In the genomic region with DNA sequence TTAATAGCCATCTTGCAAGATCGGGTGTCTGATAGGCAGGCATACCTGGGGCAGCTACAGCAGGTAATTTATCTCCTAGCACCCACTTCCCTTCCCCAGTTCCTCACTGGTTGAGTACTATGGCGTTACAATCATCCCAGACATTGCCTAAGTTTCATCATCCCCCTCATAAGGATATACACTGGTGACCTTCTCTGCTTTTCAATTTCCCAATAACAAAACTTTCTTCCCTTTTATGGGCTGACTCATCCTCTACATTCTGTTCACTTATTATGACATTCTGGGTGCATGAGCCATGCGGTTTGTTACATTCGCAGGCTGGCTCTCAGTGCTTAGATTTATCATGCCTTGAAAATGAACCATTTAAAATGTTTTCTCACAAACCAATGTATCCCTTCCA, we compare ENCODE assay signal across 12 cellular contexts. TPM values are rescaled to one million over a fixed set of nuclear protein-coding genes. Genes with fewer than 3 reads are reported as not detected.
A peak's percentile ranks its signal among the peaks of the same experiment; 100 is the strongest.
DNase-seq lines count a peak whose midpoint lies in the region; ATAC-seq and TF ChIP-seq lines count a peak whose summit lies in the region.
"Had no signal": no experiment of that assay in that cellular context is flagged by ENCODE, and none has a peak within 500 bp of the region (broad histone marks: within the 10 kb centered on the region; RNA-seq: fewer than 3 reads in every experiment).

No MANE protein-coding gene starts in this region.

- no peaks in the 10 kb centered on the region for H3K27me3 Mint-ChIP-seq in activated CD4-positive, alpha-beta T cell treated with anti-CD3 and anti-CD28 coated beads, Interleukin-2, amount 10 ng/mL, durations not matched to agents 24 days and 14 days

- no peaks in the 10 kb centered on the region for H3K4me1 ChIP-seq in upper lobe of right lung
- H3K4me1 ChIP-seq in A673 (ENCODE audit: insufficient read depth, low read length, poor library complexity, severe bottlenecking) = no peaks in the 10 kb centered on the region
- H3K4me1 ChIP-seq: colonic mucosa, thyroid gland had no signal

- BruUV-seq in A673 (replicated peaks; lab: Mats Ljungman, UMichigan) = no TSS peak

- H3K27ac ChIP-seq in upper lobe of right lung (no peak overlapping the region), A673 (ENCODE audit: low read depth, low read length, poor library complexity, severe bottlenecking) (no peak overlapping the region)
- H3K27ac ChIP-seq: colonic mucosa, thyroid gland had no signal

- peaks cover 7% of the 10 kb centered on the region for H3K9me3 ChIP-seq in upper lobe of right lung
- peaks cover 5% of the 10 kb centered on the region for H3K9me3 ChIP-seq in A673 (ENCODE audit: low read depth, low read length, poor library complexity, severe bottlenecking)
- H3K9me3 ChIP-seq: colonic mucosa, thyroid gland had no signal

- CTCF ChIA-PET in A673 (lab: Charles Lee) = no interaction called here

- DNase-seq in HCEC 1CT (peak; percentile 98), OCI-M1 (lab: John Stamatoyannopoulos, UW) (peak; percentile 70), choroid plexus epithelial cell (ENCODE audit: low read depth) (peak; percentile 84), upper lobe of right lung (no peak), A673 (ENCODE audit: low spot score) (no peak)
- no peak for DNase-seq in activated CD4-positive, alpha-beta T cell treated with anti-CD3 and anti-CD28 coated beads, Interleukin-2, amount 10 ng/mL, durations not matched to agents 24 days and 14 days
- no peak for DNase-seq in activated effector memory CD4-positive, alpha-beta T cell treated with Interleukin-2 at 50 U/mL for 16 hours
- DNase-seq: activated CD4-positive, alpha-beta T cell treated with anti-CD3 and anti-CD28 coated beads for 1 hour; colonic mucosa; NCI-H1436; thyroid gland had no signal

- TF ChIP-seq CTCF in choroid plexus epithelial cell (conservative IDR thresholded peaks at IDR 0.05; ENCODE audit: low read depth, low read length) (no peak), upper lobe of right lung (IDR thresholded peaks at IDR 0.05) (no peak), A673 (conservative IDR thresholded peaks at IDR 0.05; ENCODE audit: low read depth, low read length) (no peak)

- peak; percentile 63 for ATAC-seq in upper lobe of right lung

- no peaks in the 10 kb centered on the region for H3K9me3 Mint-ChIP-seq in activated CD4-positive, alpha-beta T cell treated with anti-CD3 and anti-CD28 coated beads, Interleukin-2, amount 10 ng/mL, durations not matched to agents 24 days and 14 days

- intact Hi-C loops in upper lobe of right lung (cut with DNase I) (no loop called here), A673 (cut with micrococcal nuclease; ENCODE audit: unreplicated experiment) (no loop called here)
- intact Hi-C loops in activated CD4-positive, alpha-beta T cell treated with anti-CD3 and anti-CD28 coated beads, Interleukin-2, amount 10 ng/mL, durations not matched to agents 24 days and 14 days (cut with micrococcal nuclease) = no loop called here

- H3K4me3 Mint-ChIP-seq in activated CD4-positive, alpha-beta T cell treated with anti-CD3 and anti-CD28 coated beads, Interleukin-2, amount 10 ng/mL, durations not matched to agents 24 days and 14 days = no peak overlapping the region

- H3K27ac Mint-ChIP-seq in activated CD4-positive, alpha-beta T cell treated with anti-CD3 and anti-CD28 coated beads, Interleukin-2, amount 10 ng/mL, durations not matched to agents 24 days and 14 days = no peak overlapping the region

- H3K4me1 Mint-ChIP-seq in activated CD4-positive, alpha-beta T cell treated with anti-CD3 and anti-CD28 coated beads, Interleukin-2, amount 10 ng/mL, durations not matched to agents 24 days and 14 days = peaks cover 4% of the 10 kb centered on the region

- H3K27me3 ChIP-seq in upper lobe of right lung = no peaks in the 10 kb centered on the region
- peaks cover 11% of the 10 kb centered on the region for H3K27me3 ChIP-seq in A673 (replicated peaks; ENCODE audit: insufficient read depth, low read depth, low read length, poor library complexity)
- H3K27me3 ChIP-seq: colonic mucosa, thyroid gland had no signal

- no peaks in the 10 kb centered on the region for H3K36me3 ChIP-seq in upper lobe of right lung
- no peaks in the 10 kb centered on the region for H3K36me3 ChIP-seq in A673 (ENCODE audit: insufficient read depth, low read length, poor library complexity, severe bottlenecking)
- H3K36me3 ChIP-seq: colonic mucosa, thyroid gland had no signal

- POLR2A ChIA-PET in A673 (lab: Charles Lee; ENCODE audit: low non-redundant PET) = no interaction called here

- H3K4me3 ChIP-seq in choroid plexus epithelial cell (ENCODE audit: low read depth, low read length) = no peak overlapping the region
- no peak overlapping the region for H3K4me3 ChIP-seq in upper lobe of right lung
- H3K4me3 ChIP-seq in A673 (ENCODE audit: low read depth, low read length, poor library complexity, severe bottlenecking) = no peak overlapping the region
- H3K4me3 ChIP-seq: colonic mucosa, thyroid gland had no signal

- H3K36me3 Mint-ChIP-seq in activated CD4-positive, alpha-beta T cell treated with anti-CD3 and anti-CD28 coated beads, Interleukin-2, amount 10 ng/mL, durations not matched to agents 24 days and 14 days (ENCODE audit: low read depth) = no peaks in the 10 kb centered on the region

RNA-seq across cellular contexts. Expression of a gene that starts 5.0 kb away (rescaled TPM):
- total RNA-seq in upper lobe of right lung (31.3 TPM), A673 (2021) (96.5 and 97.9 TPM in 2 replicates)
- total RNA-seq in activated CD4-positive, alpha-beta T cell treated with anti-CD3 and anti-CD28 coated beads, Interleukin-2, amount 10 ng/mL, durations not matched to agents 24 days and 14 days = 102 TPM in 2 replicates

RNA-seq across cellular contexts. Expression of a gene that starts 22.8 kb away (rescaled TPM):
- total RNA-seq in upper lobe of right lung (not detected), A673 (2021) (not detected in 2 replicates)
- total RNA-seq in activated CD4-positive, alpha-beta T cell treated with anti-CD3 and anti-CD28 coated beads, Interleukin-2, amount 10 ng/mL, durations not matched to agents 24 days and 14 days = 0.09 TPM in 1 of 2 replicates, not detected in the other
- total RNA-seq: pulmonary artery endothelial cell, thyroid gland had no signal

RNA-seq across cellular contexts. Expression of a gene that starts 23.1 kb away (rescaled TPM):
- total RNA-seq in upper lobe of right lung (15.5 TPM), A673 (2021) (15.4 and 18.5 TPM in 2 replicates)
- total RNA-seq in activated CD4-positive, alpha-beta T cell treated with anti-CD3 and anti-CD28 coated beads, Interleukin-2, amount 10 ng/mL, durations not matched to agents 24 days and 14 days = 16.1 and 18.3 TPM in 2 replicates

RNA-seq across cellular contexts. Expression of a gene that starts 36.6 kb away (rescaled TPM):
- total RNA-seq in upper lobe of right lung (31.9 TPM), A673 (2021) (83.3 and 93.3 TPM in 2 replicates)
- total RNA-seq in activated CD4-positive, alpha-beta T cell treated with anti-CD3 and anti-CD28 coated beads, Interleukin-2, amount 10 ng/mL, durations not matched to agents 24 days and 14 days = 97.1 and 106 TPM in 2 replicates

Comparison
In these comparisons a context has a peak if more than half of its experiments do, and no peak if none do; other contexts are left out.
1. DNase-seq: peak in HCEC 1CT (single experiment), OCI-M1 (single experiment) and choroid plexus epithelial cell (single experiment); none in upper lobe of right lung (single experiment), activated CD4-positive, alpha-beta T cell treated with anti-CD3 and anti-CD28 coated beads, Interleukin-2, amount 10 ng/mL, durations not matched to agents 24 days and 14 days (single experiment), A673 (single experiment) and activated effector memory CD4-positive, alpha-beta T cell treated with Interleukin-2 at 50 U/mL for 16 hours (single experiment).